ENCODE assay signal across 22 cellular contexts in genomic region chr1:15736666-15737229, GRCh38. TPM values are rescaled to one million over a fixed set of nuclear protein-coding genes. Genes with fewer than 3 reads are reported as not detected.
DNase-seq lines count a peak whose midpoint lies in the region; ATAC-seq, FAIRE-seq and TF ChIP-seq lines count a peak whose summit lies in the region.
"Had no signal": no experiment of that assay in that cellular context is flagged by ENCODE, and none has a peak within 500 bp of the region (broad histone marks: within the 10 kb centered on the region; RNA-seq: fewer than 3 reads in every experiment).

No MANE protein-coding gene starts in this region.

- peak overlapping the region in 1 of 2 donors; percentile 52 for H3K4me3 ChIP-seq in kidney (ENCODE audit: low read length in 2 of 2)
- H3K4me3 ChIP-seq in parathyroid adenoma (ENCODE audit: low read depth, low read length) = no peak overlapping the region
- no peak overlapping the region for H3K4me3 ChIP-seq in upper lobe of right lung
- H3K4me3 ChIP-seq: A549, BLaER1, sigmoid colon, uterus had no signal

- H3K9me3 ChIP-seq in kidney (ENCODE audit: control insufficient read depth in 1 of 2, low read length in 2 of 2) (no peaks in the 10 kb centered on the region), parathyroid adenoma (ENCODE audit: control insufficient read depth, low read length) (no peaks in the 10 kb centered on the region), upper lobe of right lung (no peaks in the 10 kb centered on the region)
- H3K9me3 ChIP-seq: A549, BLaER1, sigmoid colon, uterus had no signal

- no peak overlapping the region for H2AFZ ChIP-seq in parathyroid adenoma

- H3K9ac ChIP-seq in kidney (ENCODE audit: low read length in 2 of 2) (peak overlapping the region in 1 of 2 donors; percentile 61), parathyroid adenoma (no peak overlapping the region)
- H3K9ac ChIP-seq: BLaER1 had no signal

- intact Hi-C loops in Right ventricle myocardium superior (cut with DNase I) (loop anchor here (10.0 kb wide), 1 partner anchor 72 kb away; no protein-coding TSS in a partner anchor), Right ventricle myocardium inferior (cut with DNase I) (loop anchor here (5.0 kb wide), 1 partner anchor 54 kb away; the partner anchor contains the start of gene PLEKHM2), kidney (cut with DNase I) (no loop called here), upper lobe of right lung (cut with DNase I) (no loop called here)

- H3K4me2 ChIP-seq in parathyroid adenoma (ENCODE audit: low read length) = peak overlapping the region; percentile 62
- H3K4me2 ChIP-seq: A549, BLaER1 had no signal

- H3K27ac ChIP-seq in kidney (ENCODE audit: low read depth in 2 of 2, low read length in 2 of 2) (peak overlapping the region; percentile 85 to 92), parathyroid adenoma (peak overlapping the region; percentile 92), upper lobe of right lung (peak overlapping the region; percentile 36)
- H3K27ac ChIP-seq: A549 had no signal

- ATAC-seq in Right ventricle myocardium superior (ENCODE audit: poor library complexity) (peak; percentile 12), Right ventricle myocardium inferior (no peak), upper lobe of right lung (no peak)
- ATAC-seq: PC-3 had no signal

- no peak for TF ChIP-seq CTCF in kidney (IDR thresholded peaks at IDR 0.05; ENCODE audit: borderline replicate concordance, extremely low read depth, insufficient read depth)
- TF ChIP-seq CTCF in parathyroid adenoma (IDR thresholded peaks at IDR 0.05) = no peak
- no peak for TF ChIP-seq CTCF in upper lobe of right lung (IDR thresholded peaks at IDR 0.05)

- H3K27me3 ChIP-seq in parathyroid adenoma (ENCODE audit: control insufficient read depth, insufficient read depth, low read length) = no peaks in the 10 kb centered on the region
- H3K27me3 ChIP-seq in upper lobe of right lung = no peaks in the 10 kb centered on the region
- H3K27me3 ChIP-seq: BLaER1, sigmoid colon, uterus had no signal

- H3K36me3 ChIP-seq in kidney (ENCODE audit: control insufficient read depth in 1 of 2, insufficient read depth in 2 of 2, low read length in 2 of 2) (peaks cover 0 to 6% of the 10 kb centered on the region in 2 donors), parathyroid adenoma (ENCODE audit: control insufficient read depth, insufficient read depth, low read length) (no peaks in the 10 kb centered on the region), upper lobe of right lung (peaks cover 34% of the 10 kb centered on the region)
- H3K36me3 ChIP-seq: uterus had no signal

- peaks cover 17 to 25% of the 10 kb centered on the region in 2 donors for H3K4me1 ChIP-seq in kidney (ENCODE audit: control insufficient read depth in 1 of 2, insufficient read depth in 1 of 2, low read depth in 1 of 2, low read length in 2 of 2)
- peaks cover 14% of the 10 kb centered on the region for H3K4me1 ChIP-seq in parathyroid adenoma
- H3K4me1 ChIP-seq in upper lobe of right lung = peaks cover 22% of the 10 kb centered on the region
- H3K4me1 ChIP-seq: uterus had no signal

- no peaks in the 10 kb centered on the region for H3K79me2 ChIP-seq in parathyroid adenoma

- FAIRE-seq in kidney (lab: Jason Lieb, UNC) (no peak), RCC 7860 (lab: Jason Lieb, UNC) (no peak)
- FAIRE-seq: A549, D721Med, keratinocyte had no signal

- DNase-seq in Right ventricle myocardium superior = no peak
- DNase-seq in Right ventricle myocardium inferior (ENCODE audit: missing footprints) = no peak
- DNase-seq in kidney = peak; percentile 62
- DNase-seq in upper lobe of right lung = no peak
- no peak for DNase-seq in middle frontal gyrus (ENCODE audit: extremely low spot score, low spot score)
- DNase-seq in stimulated activated CD4-positive, alpha-beta T cell treated with anti-CD3 and anti-CD28 coated beads, Interleukin-12 subunit alpha, Interleukin-12 subunit beta, amount 100 ng/mL, for 4 hours = no peak
- DNase-seq in RCC 7860 (ENCODE audit: low spot score) = no peak
- DNase-seq: activated CD4-positive, CD25-positive, alpha-beta regulatory T cell; activated naive CD4-positive, alpha-beta T cell treated with anti-CD3 and anti-CD28 coated beads, Interleukin-2, amount 50 U/mL, for 16 hours; activated T-cell treated with anti-CD3 and anti-CD28 coated beads, Interleukin-2, amount 50 U/mL, for 48 hours; GOT3; NCI-H1417 treated with DMSO at 0.1 percent for 48 hours; PC-3; sigmoid colon; stimulated activated CD4-positive, alpha-beta T cell treated with anti-CD3 and anti-CD28 coated beads, Interleukin-2, amount 100 ng/mL, for 24 hours; stimulated activated naive CD8-positive, alpha-beta T cell treated with anti-CD3 and anti-CD28 coated beads, Interleukin-15, amount 100 ng/mL, for 72 hours had no signal

RNA-seq across cellular contexts. Expression of gene SLC25A34, which starts 0.7 kb away (rescaled TPM):
- total RNA-seq in Right ventricle myocardium superior = 54.3 TPM
- total RNA-seq in Right ventricle myocardium inferior = 57.2 TPM
- 1.5 TPM for total RNA-seq in kidney
- polyA plus RNA-seq in kidney (ENCODE audit: insufficient read depth, low read depth, low replicate concordance) = 12.2 TPM
- 3.0 TPM for total RNA-seq in upper lobe of right lung

RNA-seq across cellular contexts. Expression of gene TMEM82, which starts 5.6 kb away (rescaled TPM):
- total RNA-seq in Right ventricle myocardium superior (not detected), Right ventricle myocardium inferior (not detected), kidney (2.0 TPM), upper lobe of right lung (not detected)
- 25.4 TPM for polyA plus RNA-seq in kidney (ENCODE audit: insufficient read depth, low read depth, low replicate concordance)
- total RNA-seq: PC-3, uterus had no signal
- polyA plus RNA-seq: A549, keratinocyte had no signal

RNA-seq across cellular contexts. Expression of gene FBLIM1, which starts 21.8 kb away (rescaled TPM):
- 99.1 TPM for total RNA-seq in Right ventricle myocardium superior
- total RNA-seq in Right ventricle myocardium inferior = 97.6 TPM
- total RNA-seq in kidney = 89.3 TPM
- 16.6 TPM for polyA plus RNA-seq in kidney (ENCODE audit: insufficient read depth, low read depth, low replicate concordance)
- 39.0 TPM for total RNA-seq in upper lobe of right lung

RNA-seq across cellular contexts. Expression of gene PLEKHM2, which starts 52.6 kb away (rescaled TPM):
- total RNA-seq in Right ventricle myocardium superior (81.7 TPM), Right ventricle myocardium inferior (91.4 TPM), kidney (65.7 TPM), upper lobe of right lung (90.9 TPM)
- 21.7 TPM for polyA plus RNA-seq in kidney (ENCODE audit: insufficient read depth, low read depth, low replicate concordance)

Comparison
In these comparisons a context has a peak if more than half of its experiments do, and no peak if none do; other contexts are left out.
1. H3K27ac ChIP-seq: peak in every context shown above with its lines; median percentile 92 in parathyroid adenoma; 88 in kidney; 36 in upper lobe of right lung.
2. RNA of gene SLC25A34, which starts 0.7 kb away (total RNA-seq): 57.2 TPM in Right ventricle myocardium inferior (single experiment) and 54.3 TPM in Right ventricle myocardium superior (single experiment); 3.0 TPM in upper lobe of right lung (single experiment) and 1.5 TPM in kidney (single experiment); every median in the first group is over 10 times any median in the second.
3. intact Hi-C loops: an anchor here in Right ventricle myocardium superior (10.0 kb wide) and Right ventricle myocardium inferior (5.0 kb wide); none called in kidney and upper lobe of right lung.